In the genomic region with DNA sequence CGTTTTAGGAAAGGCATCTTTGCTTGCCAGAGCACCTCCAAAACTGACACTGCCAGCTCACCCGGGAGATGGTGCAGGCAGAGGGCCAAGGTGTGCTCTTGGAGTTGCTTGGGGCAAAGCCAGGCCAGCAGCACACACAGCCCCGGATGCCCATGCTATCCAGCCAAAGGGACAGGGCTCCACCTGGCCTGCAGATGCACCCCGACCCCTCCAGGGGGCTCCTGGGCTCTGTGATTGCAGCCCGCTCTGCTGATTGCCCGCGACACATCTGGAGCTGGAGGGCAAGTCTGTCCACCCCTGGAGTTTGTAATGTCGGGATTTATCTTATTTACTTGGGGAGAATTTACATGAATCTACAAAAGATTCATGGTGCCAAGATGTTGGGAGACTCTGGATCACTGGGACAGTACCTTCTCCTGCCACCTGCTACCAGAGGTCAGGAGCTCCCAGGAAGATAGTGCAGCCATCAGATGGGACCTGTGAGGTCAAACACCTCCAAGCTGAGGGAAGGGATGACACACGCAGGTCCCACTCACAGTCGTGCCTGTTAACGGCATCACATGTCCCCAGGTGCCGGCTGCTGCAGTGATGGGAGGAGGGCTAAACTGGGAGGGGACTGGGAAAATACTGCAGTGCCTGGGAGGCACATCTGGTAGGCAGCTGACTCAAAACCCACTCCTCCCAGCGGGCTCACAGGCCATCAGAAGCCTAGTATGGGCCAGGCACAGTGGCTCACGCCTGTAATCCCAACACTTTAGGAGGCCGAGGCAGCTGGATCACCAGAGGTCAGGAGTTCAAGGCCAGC, we compare ENCODE assay signal across 7 cellular contexts. TPM values are rescaled to one million over a fixed set of nuclear protein-coding genes. Genes with fewer than 3 reads are reported as not detected.
A peak's percentile ranks its signal among the peaks of the same experiment; 100 is the strongest.
DNase-seq lines count a peak whose midpoint lies in the region; ATAC-seq and TF ChIP-seq lines count a peak whose summit lies in the region.

No MANE protein-coding gene starts in this region.

- no peaks in the 10 kb centered on the region for H3K9me3 ChIP-seq in MG63
- H3K9me3 ChIP-seq in spleen = no peaks in the 10 kb centered on the region

- peaks cover 0 to 22% (median 9%) of the 10 kb centered on the region in 6 donors for H3K4me1 ChIP-seq in spleen

- DNase-seq in GM12864 (ENCODE audit: low read depth) (no peak), MG63 (peak; percentile 59), activated T-cell treated with anti-CD3 and anti-CD28 coated beads for 48 hours (ENCODE audit: low read depth) (peak; percentile 43), glomerular visceral epithelial cell (ENCODE audit: extremely low spot score) (peak; percentile 43), spleen (peak; percentile 81)

- H3K4me3 ChIP-seq in GM12864 (ENCODE audit: low read depth, low read length) = no peak overlapping the region
- no peak overlapping the region for H3K4me3 ChIP-seq in MG63
- H3K4me3 ChIP-seq in spleen = no peak overlapping the region

- WGBS in spleen, 5 donors = 52 to 71% (median 67%) methylated on average over 11 to 15 of the region's 15 CpGs

- no peaks in the 10 kb centered on the region for H3K27me3 ChIP-seq in MG63
- no peaks in the 10 kb centered on the region for H3K27me3 ChIP-seq in spleen (replicated peaks in 1 of 7)

- H3K27ac ChIP-seq in spleen = no peak overlapping the region

- TF ChIP-seq CTCF in GM12864 (IDR thresholded peaks at IDR 0.05; ENCODE audit: low read depth, low read length, missing control alignments) = peak; percentile 77
- peak in 7 of 11 experiments; percentile 17 to 64 (median 45) for TF ChIP-seq CTCF in spleen (IDR thresholded peaks at IDR 0.05 in 8 of 11, conservative IDR thresholded peaks at IDR 0.05 in 3 of 11)

- intact Hi-C loops in spleen (cut with DNase I; ENCODE audit: low total_unique reads) = no loop called here

- no peaks in the 10 kb centered on the region for H3K36me3 ChIP-seq in MG63
- peaks cover 0 to 86% (median 28%) of the 10 kb centered on the region in 6 donors for H3K36me3 ChIP-seq in spleen

- TF ChIP-seq POLR2A in spleen (IDR thresholded peaks at IDR 0.05) = no peak

- ATAC-seq in GM18511 (IDR thresholded peaks at IDR 0.05; ENCODE audit: unreplicated experiment) (no peak), HG03469 (IDR thresholded peaks at IDR 0.05; ENCODE audit: unreplicated experiment) (no peak)

RNA-seq across cellular contexts. Expression of a gene that starts 17.2 kb away (rescaled TPM):
- total RNA-seq in MG63 (2014; rRNA removed; shearing (Covaris generic); ENCODE audit: low replicate concordance) = 7.9 and 13.6 TPM in 2 replicates
- total RNA-seq in spleen = 10 to 100 TPM; 50.9 to 99.4 (median 64.6) TPM
- 10 to 100 TPM; 20.2 to 62.0 (median 26.8) TPM for polyA plus RNA-seq in spleen

RNA-seq across cellular contexts. Expression of a gene that starts 38.2 kb away (rescaled TPM):
- total RNA-seq in MG63 (2014; rRNA removed; shearing (Covaris generic); ENCODE audit: low replicate concordance) = not detected in 2 replicates
- total RNA-seq in spleen = 1 to 10 TPM in 5 of 7 donors, under 1 TPM in 1, not detected in 1; 0.70 to 3.8 (median 2.2) TPM
- polyA plus RNA-seq in spleen = 1 to 10 TPM; 1.8 to 3.4 (median 2.3) TPM

RNA-seq across cellular contexts. Expression of a gene that starts 58.2 kb away (rescaled TPM):
- total RNA-seq in MG63 (2014; rRNA removed; shearing (Covaris generic); ENCODE audit: low replicate concordance) = 0.76 TPM in 1 of 2 replicates, not detected in the other
- total RNA-seq in spleen = 10 to 100 TPM; 44.3 to 72.8 (median 53.7) TPM
- polyA plus RNA-seq in spleen = 10 to 100 TPM; 50.9 to 53.1 (median 51.0) TPM

Comparison
In these comparisons a context has a peak if more than half of its experiments do, and no peak if none do; other contexts are left out.
1. RNA of a gene that starts 58.2 kb away (total RNA-seq): 44.3 to 72.8 TPM in spleen; 0.76 TPM in MG63; every median in the first group is over 10 times any median in the second.